1 cellular context compared by ENCODE assay signal in the genomic region with DNA sequence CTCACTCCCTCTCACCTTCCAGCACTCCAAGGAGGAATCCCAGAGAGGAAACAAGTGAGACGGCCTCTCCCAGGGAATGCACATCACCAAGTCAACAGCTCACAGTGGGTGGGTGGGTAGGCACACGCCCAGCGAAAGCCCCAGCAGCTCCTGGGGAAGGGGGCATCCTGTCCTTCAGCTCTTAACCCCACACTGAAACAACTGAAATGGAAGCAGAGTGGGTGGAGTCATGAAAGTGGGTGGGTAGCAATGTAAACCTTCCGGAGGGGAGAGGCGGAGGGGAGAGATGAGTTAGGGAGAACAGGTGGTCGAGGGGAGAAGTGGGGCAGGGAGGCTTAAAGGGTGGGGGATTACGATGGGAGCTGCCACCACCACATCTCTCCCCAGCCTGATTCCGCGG.
TF ChIP-seq lines count a peak whose summit lies in the region.

No MANE protein-coding gene starts in this region.

TF ChIP-seq in IMR-90, 13 proteins besides CTCF, POLR2A, EP300 and RAD21:
- TF ChIP-seq MXI1 (IDR thresholded peaks at IDR 0.05; ENCODE audit: borderline replicate concordance, low read depth, low read length): no peak
- no peak for TF ChIP-seq MAZ (IDR thresholded peaks at IDR 0.05; ENCODE audit: borderline replicate concordance, low read depth, low read length)
- no peak for TF ChIP-seq NFE2L2 (IDR thresholded peaks at IDR 0.05; ENCODE audit: low read depth, low read length)
- TF ChIP-seq RCOR1 (IDR thresholded peaks at IDR 0.05; ENCODE audit: insufficient replicate concordance, low read length): no peak
TF ChIP-seq in IMR-90: peak in this region for 0.
